ENCODE assay signal across 1 cellular context in the genomic region with DNA sequence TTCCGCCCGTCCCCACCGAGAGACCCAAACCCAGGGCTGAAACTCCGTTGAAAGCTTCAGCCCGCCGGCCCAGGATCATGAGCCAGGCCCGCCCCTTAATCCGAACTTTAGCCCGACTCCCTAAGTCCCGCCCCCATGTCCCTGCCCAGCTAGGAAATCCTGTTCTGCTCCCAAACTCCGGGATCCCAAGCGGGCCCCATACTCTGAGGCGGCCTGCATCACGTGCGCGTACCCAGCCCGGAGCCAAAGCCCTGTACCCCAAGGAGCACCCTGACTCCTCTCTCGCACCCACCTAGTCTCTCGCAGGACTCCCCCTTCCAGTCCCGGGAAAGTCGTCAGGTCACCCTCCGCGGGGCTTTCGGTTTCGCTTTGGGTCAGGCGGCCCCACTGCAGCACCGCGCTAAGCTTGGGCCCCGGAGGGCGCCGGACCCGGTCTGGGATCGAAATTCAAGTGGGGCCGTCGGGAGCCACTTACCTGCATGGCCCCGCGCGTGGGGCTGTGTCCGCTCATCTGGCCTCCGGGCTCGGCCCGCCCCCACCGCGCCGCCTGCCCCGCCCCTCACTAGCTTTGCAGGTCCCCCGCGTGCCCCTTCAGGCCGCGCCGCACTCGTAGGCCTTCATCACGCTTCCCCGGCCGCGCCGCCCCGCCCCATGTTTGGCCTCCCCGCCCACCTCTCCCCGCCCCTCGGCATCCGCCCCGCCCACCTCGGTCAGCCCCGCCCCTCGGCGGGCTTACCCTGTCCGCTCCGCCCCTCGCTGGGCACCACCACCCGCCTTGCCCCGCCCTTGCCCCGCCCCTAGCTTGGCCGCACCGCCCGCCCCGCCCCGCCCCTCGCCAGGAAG.
TF ChIP-seq lines count a peak whose summit lies in the region.

A gene (minus strand): TSS at position 629 of the 843 bp plus-strand sequence. CDS start 118 bp downstream, at position 511.

TF ChIP-seq in HEK293, 187 proteins besides CTCF, POLR2A, EP300 and RAD21 (continued from another document and continues in another):
- no peak for TF ChIP-seq ZBTB7A (tag by site-specific recombination; IDR thresholded peaks at IDR 0.05; ENCODE audit: low read depth)
- no peak; the same call in 1 of the 2 replicates for TF ChIP-seq ZNF629 (tag by site-specific recombination; IDR thresholded peaks at IDR 0.05)
- TF ChIP-seq ZNF404 (tag by site-specific recombination; IDR thresholded peaks at IDR 0.05): no peak
- TF ChIP-seq ZNF830 (tag by site-specific recombination; IDR thresholded peaks at IDR 0.05; ENCODE audit: low read depth): no peak
- TF ChIP-seq, protein P1, sequence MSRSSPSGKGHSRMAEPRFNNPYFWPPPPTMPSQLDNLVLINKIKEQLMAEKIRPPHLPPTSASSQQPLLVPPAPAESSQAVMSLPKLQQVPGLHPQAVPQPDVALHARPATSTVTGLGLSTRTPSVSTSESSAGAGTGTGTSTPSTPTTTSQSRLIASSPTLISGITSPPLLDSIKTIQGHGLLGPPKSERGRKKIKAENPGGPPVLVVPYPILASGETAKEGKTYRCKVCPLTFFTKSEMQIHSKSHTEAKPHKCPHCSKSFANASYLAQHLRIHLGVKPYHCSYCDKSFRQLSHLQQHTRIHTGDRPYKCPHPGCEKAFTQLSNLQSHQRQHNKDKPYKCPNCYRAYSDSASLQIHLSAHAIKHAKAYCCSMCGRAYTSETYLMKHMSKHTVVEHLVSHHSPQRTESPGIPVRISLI (tag by site-specific recombination; IDR thresholded peaks at IDR 0.05): no peak
- TF ChIP-seq ZEB2 (tag by site-specific recombination; IDR thresholded peaks at IDR 0.05): peak; percentile 53; the same call in 1 of the 2 replicates
- TF ChIP-seq ZBTB17 (tag by site-specific recombination; IDR thresholded peaks at IDR 0.05): peak; percentile 78
- peak; percentile 47; the same call in 1 of the 2 replicates for TF ChIP-seq ZNF76 (tag by site-specific recombination; IDR thresholded peaks at IDR 0.05; ENCODE audit: borderline replicate concordance, low read depth)
- no peak for TF ChIP-seq ZNF155 (tag by site-specific recombination; IDR thresholded peaks at IDR 0.05)
- TF ChIP-seq HOXA7 (CRISPR knock-in tag; IDR thresholded peaks at IDR 0.05; ENCODE audit: borderline replicate concordance): no peak
- TF ChIP-seq, protein P2, sequence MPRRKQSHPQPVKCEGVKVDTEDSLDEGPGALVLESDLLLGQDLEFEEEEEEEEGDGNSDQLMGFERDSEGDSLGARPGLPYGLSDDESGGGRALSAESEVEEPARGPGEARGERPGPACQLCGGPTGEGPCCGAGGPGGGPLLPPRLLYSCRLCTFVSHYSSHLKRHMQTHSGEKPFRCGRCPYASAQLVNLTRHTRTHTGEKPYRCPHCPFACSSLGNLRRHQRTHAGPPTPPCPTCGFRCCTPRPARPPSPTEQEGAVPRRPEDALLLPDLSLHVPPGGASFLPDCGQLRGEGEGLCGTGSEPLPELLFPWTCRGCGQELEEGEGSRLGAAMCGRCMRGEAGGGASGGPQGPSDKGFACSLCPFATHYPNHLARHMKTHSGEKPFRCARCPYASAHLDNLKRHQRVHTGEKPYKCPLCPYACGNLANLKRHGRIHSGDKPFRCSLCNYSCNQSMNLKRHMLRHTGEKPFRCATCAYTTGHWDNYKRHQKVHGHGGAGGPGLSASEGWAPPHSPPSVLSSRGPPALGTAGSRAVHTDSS (tag by site-specific recombination; IDR thresholded peaks at IDR 0.05): no peak
- peak; percentile 78 for TF ChIP-seq GLIS2 (tag by site-specific recombination; IDR thresholded peaks at IDR 0.05)
- TF ChIP-seq, protein P3, sequence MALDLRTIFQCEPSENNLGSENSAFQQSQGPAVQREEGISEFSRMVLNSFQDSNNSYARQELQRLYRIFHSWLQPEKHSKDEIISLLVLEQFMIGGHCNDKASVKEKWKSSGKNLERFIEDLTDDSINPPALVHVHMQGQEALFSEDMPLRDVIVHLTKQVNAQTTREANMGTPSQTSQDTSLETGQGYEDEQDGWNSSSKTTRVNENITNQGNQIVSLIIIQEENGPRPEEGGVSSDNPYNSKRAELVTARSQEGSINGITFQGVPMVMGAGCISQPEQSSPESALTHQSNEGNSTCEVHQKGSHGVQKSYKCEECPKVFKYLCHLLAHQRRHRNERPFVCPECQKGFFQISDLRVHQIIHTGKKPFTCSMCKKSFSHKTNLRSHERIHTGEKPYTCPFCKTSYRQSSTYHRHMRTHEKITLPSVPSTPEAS (tag by site-specific recombination; IDR thresholded peaks at IDR 0.05): no peak
- TF ChIP-seq, protein P4, sequence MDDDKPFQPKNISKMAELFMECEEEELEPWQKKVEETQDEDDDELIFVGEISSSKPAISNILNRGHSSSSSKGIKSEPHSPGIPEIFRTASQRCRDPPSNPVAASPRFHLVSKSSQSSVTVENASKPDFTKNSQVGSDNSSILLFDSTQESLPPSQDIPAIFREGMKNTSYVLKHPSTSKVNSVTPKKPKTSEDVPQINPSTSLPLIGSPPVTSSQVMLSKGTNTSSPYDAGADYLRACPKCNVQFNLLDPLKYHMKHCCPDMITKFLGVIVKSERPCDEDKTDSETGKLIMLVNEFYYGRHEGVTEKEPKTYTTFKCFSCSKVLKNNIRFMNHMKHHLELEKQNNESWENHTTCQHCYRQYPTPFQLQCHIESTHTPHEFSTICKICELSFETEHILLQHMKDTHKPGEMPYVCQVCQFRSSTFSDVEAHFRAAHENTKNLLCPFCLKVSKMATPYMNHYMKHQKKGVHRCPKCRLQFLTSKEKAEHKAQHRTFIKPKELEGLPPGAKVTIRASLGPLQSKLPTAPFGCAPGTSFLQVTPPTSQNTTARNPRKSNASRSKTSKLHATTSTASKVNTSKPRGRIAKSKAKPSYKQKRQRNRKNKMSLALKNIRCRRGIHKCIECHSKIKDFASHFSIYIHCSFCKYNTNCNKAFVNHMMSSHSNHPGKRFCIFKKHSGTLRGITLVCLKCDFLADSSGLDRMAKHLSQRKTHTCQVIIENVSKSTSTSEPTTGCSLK (tag by site-specific recombination; IDR thresholded peaks at IDR 0.05): no peak
- TF ChIP-seq ZNF585B (tag by site-specific recombination; IDR thresholded peaks at IDR 0.05): no peak
- TF ChIP-seq ZXDB (tag by site-specific recombination; IDR thresholded peaks at IDR 0.05): peak; percentile 52; the same call in 1 of the 2 replicates
- TF ChIP-seq, protein P5, sequence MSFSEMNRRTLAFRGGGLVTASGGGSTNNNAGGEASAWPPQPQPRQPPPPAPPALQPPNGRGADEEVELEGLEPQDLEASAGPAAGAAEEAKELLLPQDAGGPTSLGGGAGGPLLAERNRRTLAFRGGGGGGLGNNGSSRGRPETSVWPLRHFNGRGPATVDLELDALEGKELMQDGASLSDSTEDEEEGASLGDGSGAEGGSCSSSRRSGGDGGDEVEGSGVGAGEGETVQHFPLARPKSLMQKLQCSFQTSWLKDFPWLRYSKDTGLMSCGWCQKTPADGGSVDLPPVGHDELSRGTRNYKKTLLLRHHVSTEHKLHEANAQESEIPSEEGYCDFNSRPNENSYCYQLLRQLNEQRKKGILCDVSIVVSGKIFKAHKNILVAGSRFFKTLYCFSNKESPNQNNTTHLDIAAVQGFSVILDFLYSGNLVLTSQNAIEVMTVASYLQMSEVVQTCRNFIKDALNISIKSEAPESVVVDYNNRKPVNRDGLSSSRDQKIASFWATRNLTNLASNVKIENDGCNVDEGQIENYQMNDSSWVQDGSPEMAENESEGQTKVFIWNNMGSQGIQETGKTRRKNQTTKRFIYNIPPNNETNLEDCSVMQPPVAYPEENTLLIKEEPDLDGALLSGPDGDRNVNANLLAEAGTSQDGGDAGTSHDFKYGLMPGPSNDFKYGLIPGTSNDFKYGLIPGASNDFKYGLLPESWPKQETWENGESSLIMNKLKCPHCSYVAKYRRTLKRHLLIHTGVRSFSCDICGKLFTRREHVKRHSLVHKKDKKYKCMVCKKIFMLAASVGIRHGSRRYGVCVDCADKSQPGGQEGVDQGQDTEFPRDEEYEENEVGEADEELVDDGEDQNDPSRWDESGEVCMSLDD (tag by site-specific recombination; IDR thresholded peaks at IDR 0.05): 0 out of 2 replicates have a peak, but pooled peaks have one; percentile 28
- TF ChIP-seq, protein P6, sequence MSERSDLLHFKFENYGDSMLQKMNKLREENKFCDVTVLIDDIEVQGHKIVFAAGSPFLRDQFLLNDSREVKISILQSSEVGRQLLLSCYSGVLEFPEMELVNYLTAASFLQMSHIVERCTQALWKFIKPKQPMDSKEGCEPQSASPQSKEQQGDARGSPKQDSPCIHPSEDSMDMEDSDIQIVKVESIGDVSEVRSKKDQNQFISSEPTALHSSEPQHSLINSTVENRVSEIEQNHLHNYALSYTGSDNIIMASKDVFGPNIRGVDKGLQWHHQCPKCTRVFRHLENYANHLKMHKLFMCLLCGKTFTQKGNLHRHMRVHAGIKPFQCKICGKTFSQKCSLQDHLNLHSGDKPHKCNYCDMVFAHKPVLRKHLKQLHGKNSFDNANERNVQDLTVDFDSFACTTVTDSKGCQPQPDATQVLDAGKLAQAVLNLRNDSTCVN (tag by site-specific recombination; optimal IDR thresholded peaks at IDR 0.05): peak; percentile 67
- peak; percentile 77 for TF ChIP-seq ZBTB20 (tag by site-specific recombination; IDR thresholded peaks at IDR 0.05)
- TF ChIP-seq ZNF48 (tag by site-specific recombination; IDR thresholded peaks at IDR 0.05): no peak
- TF ChIP-seq MZF1 (tag by site-specific recombination; IDR thresholded peaks at IDR 0.05; ENCODE audit: borderline replicate concordance): no peak
- no peak for TF ChIP-seq ZNF707 (tag by site-specific recombination; IDR thresholded peaks at IDR 0.05)
- no peak for TF ChIP-seq ZSCAN23 (tag by site-specific recombination; IDR thresholded peaks at IDR 0.05)
- no peak for TF ChIP-seq ZNF423 (tag by site-specific recombination; IDR thresholded peaks at IDR 0.05)
- no peak for TF ChIP-seq REPIN1 (tag by site-specific recombination; IDR thresholded peaks at IDR 0.05; ENCODE audit: low read depth)
- TF ChIP-seq ZNF670 (tag by site-specific recombination; IDR thresholded peaks at IDR 0.05; ENCODE audit: low read depth): no peak
- TF ChIP-seq, protein P7, sequence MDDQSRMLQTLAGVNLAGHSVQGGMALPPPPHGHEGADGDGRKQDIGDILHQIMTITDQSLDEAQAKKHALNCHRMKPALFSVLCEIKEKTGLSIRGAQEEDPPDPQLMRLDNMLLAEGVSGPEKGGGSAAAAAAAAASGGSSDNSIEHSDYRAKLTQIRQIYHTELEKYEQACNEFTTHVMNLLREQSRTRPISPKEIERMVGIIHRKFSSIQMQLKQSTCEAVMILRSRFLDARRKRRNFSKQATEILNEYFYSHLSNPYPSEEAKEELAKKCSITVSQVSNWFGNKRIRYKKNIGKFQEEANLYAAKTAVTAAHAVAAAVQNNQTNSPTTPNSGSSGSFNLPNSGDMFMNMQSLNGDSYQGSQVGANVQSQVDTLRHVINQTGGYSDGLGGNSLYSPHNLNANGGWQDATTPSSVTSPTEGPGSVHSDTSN (CRISPR knock-in tag; IDR thresholded peaks at IDR 0.05): no peak
- TF ChIP-seq HOXC10 (CRISPR knock-in tag; IDR thresholded peaks at IDR 0.05): no peak
- TF ChIP-seq KLF16 (tag by site-specific recombination; IDR thresholded peaks at IDR 0.05): peak; percentile 62; the same call in 1 of the 2 replicates
- TF ChIP-seq ZNF600 (tag by site-specific recombination; IDR thresholded peaks at IDR 0.05): peak; percentile 92
- no peak for TF ChIP-seq ZNF561 (tag by site-specific recombination; IDR thresholded peaks at IDR 0.05; ENCODE audit: borderline replicate concordance)
- peak; percentile 94 for TF ChIP-seq ZNF335 (tag by site-specific recombination; conservative IDR thresholded peaks at IDR 0.05)
- TF ChIP-seq SP3 (tag by site-specific recombination; IDR thresholded peaks at IDR 0.05): peak; percentile 59
- TF ChIP-seq, protein P8, sequence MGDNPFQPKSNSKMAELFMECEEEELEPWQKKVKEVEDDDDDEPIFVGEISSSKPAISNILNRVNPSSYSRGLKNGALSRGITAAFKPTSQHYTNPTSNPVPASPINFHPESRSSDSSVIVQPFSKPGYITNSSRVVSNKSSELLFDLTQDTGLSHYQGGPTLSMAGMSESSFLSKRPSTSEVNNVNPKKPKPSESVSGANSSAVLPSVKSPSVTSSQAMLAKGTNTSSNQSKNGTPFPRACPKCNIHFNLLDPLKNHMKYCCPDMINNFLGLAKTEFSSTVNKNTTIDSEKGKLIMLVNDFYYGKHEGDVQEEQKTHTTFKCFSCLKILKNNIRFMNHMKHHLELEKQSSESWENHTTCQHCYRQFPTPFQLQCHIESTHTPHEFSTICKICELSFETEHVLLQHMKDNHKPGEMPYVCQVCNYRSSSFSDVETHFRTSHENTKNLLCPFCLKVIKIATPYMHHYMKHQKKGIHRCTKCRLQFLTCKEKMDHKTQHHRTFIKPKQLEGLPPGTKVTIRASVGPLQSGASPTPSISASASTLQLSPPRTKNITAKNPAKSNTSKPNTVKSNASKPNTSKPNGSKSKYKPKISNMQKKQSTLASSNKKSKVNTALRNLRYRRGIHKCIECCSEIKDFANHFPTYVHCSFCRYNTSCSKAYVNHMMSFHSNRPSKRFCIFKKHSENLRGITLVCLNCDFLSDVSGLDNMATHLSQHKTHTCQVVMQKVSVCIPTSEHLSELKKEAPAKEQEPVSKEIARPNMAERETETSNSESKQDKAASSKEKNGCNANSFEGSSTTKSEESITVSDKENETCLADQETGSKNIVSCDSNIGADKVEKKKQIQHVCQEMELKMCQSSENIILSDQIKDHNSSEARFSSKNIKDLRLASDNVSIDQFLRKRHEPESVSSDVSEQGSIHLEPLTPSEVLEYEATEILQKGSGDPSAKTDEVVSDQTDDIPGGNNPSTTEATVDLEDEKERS (tag by site-specific recombination; IDR thresholded peaks at IDR 0.05): no peak
- TF ChIP-seq, protein P9, sequence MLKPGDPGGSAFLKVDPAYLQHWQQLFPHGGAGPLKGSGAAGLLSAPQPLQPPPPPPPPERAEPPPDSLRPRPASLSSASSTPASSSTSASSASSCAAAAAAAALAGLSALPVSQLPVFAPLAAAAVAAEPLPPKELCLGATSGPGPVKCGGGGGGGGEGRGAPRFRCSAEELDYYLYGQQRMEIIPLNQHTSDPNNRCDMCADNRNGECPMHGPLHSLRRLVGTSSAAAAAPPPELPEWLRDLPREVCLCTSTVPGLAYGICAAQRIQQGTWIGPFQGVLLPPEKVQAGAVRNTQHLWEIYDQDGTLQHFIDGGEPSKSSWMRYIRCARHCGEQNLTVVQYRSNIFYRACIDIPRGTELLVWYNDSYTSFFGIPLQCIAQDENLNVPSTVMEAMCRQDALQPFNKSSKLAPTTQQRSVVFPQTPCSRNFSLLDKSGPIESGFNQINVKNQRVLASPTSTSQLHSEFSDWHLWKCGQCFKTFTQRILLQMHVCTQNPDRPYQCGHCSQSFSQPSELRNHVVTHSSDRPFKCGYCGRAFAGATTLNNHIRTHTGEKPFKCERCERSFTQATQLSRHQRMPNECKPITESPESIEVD (tag by site-specific recombination; IDR thresholded peaks at IDR 0.05): no peak
- TF ChIP-seq ZBTB48 (tag by site-specific recombination; IDR thresholded peaks at IDR 0.05): peak; percentile 78; the same call in 1 of the 2 replicates
- no peak for TF ChIP-seq ZNF529 (tag by site-specific recombination; IDR thresholded peaks at IDR 0.05; ENCODE audit: insufficient replicate concordance)
- TF ChIP-seq ZNF274 (IDR thresholded peaks at IDR 0.05; ENCODE audit: low read length): no peak
- TF ChIP-seq ZNF274 (tag by site-specific recombination; IDR thresholded peaks at IDR 0.05; ENCODE audit: borderline replicate concordance): no peak
- peak; percentile 79 for TF ChIP-seq KLF10 (tag by site-specific recombination; IDR thresholded peaks at IDR 0.05)
- TF ChIP-seq ZIC2 (tag by site-specific recombination; IDR thresholded peaks at IDR 0.05): no peak
- no peak for TF ChIP-seq ZNF175 (tag by site-specific recombination; IDR thresholded peaks at IDR 0.05)
- no peak for TF ChIP-seq ZNF610 (tag by site-specific recombination; IDR thresholded peaks at IDR 0.05; ENCODE audit: borderline replicate concordance)
- peak; percentile 22; the same call in 1 of the 2 replicates for TF ChIP-seq KLF1 (tag by site-specific recombination; IDR thresholded peaks at IDR 0.05)
